ENCODE assay signal across 9 cellular contexts in the genomic region with DNA sequence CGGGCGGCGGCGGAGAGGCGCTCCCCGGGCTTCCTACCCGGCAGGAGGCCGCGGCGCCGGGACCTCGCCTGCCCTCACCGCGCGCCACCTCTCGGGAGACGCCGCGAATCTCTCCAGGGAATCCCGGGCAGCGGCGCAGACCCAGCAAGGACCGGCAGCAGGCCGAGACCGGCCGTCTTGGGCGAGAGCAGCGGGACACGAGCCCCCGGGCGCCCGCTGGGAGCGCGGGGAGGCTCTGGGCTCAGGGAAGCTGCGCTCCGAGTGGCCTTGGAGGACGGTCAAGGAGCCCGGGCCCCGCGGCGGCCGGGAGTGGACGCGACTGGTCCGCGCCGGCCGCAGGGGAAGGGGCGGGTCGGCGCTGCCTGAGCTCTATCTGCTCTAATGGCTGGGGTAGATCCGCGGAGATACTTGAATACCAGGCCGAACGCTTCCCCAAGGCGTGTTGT. TPM values are rescaled to one million over a fixed set of nuclear protein-coding genes. Genes with fewer than 3 reads are reported as not detected.
DNase-seq lines count a peak whose midpoint lies in the region; ATAC-seq, FAIRE-seq and TF ChIP-seq lines count a peak whose summit lies in the region.
"Had no signal": no experiment of that assay in that cellular context is flagged by ENCODE, and none has a peak within 500 bp of the region (broad histone marks: within the 10 kb centered on the region; RNA-seq: fewer than 3 reads in every experiment).

No MANE protein-coding gene starts in this region.

- H3K9me3 ChIP-seq in astrocyte (ENCODE audit: insufficient read depth, low read depth, low read length) = peaks cover 2% of the 10 kb centered on the region
- peaks cover 0 to 4% (median 0%) of the 10 kb centered on the region in 4 donors for H3K9me3 ChIP-seq in tibial nerve
- H3K9me3 ChIP-seq: thyroid gland had no signal

- no peaks in the 10 kb centered on the region for H4K20me1 ChIP-seq in astrocyte (ENCODE audit: insufficient read depth, low read length)

- no peaks in the 10 kb centered on the region for H3K36me3 Mint-ChIP-seq in activated CD4-positive, alpha-beta T cell treated with anti-CD3 and anti-CD28 coated beads for 36 hours (ENCODE audit: low read depth)
- no peaks in the 10 kb centered on the region for H3K36me3 Mint-ChIP-seq in astrocyte (ENCODE audit: low read depth, unreplicated experiment)

- 5 to 15% methylated on average over 30 to 36 of the region's 56 CpGs for WGBS in tibial nerve, 2 donors

- peaks cover 8% of the 10 kb centered on the region for H3K4me1 ChIP-seq in astrocyte (ENCODE audit: insufficient read depth, low read length)
- H3K4me1 ChIP-seq in tibial nerve = peaks cover 0 to 19% (median 11%) of the 10 kb centered on the region in 4 donors

- H3K4me2 ChIP-seq in astrocyte (ENCODE audit: low read length) = peak overlapping the region; percentile 84

- DNase-seq in activated CD4-positive, alpha-beta T cell treated with anti-CD3 and anti-CD28 coated beads for 36 hours = peak; percentile 39
- DNase-seq in activated CD4-positive, alpha-beta T cell treated with anti-CD3 and anti-CD28 coated beads, Interleukin-2, amount 50 U/mL, for 4 hours = no peak
- DNase-seq in astrocyte (ENCODE audit: low read depth) (no peak), left lobe of liver (ENCODE audit: low spot score) (peak; percentile 74), tibial nerve (ENCODE audit: low spot score in 2 of 2) (no peak), COR-L47 (lab: John Stamatoyannopoulos, UW) (no peak), occipital lobe (lab: John Stamatoyannopoulos, UW) (no peak)

- no peak for FAIRE-seq in astrocyte (lab: Jason Lieb, UNC)

- CTCF ChIA-PET in activated CD4-positive, alpha-beta T cell treated with anti-CD3 and anti-CD28 coated beads for 36 hours (lab: Charles Lee) = interaction anchor here (0.6 to 4.0 kb wide), 29 partner anchors 9 to 601 kb away, joined by 3 to 61 read pairs (median 5); partner anchors contain the start of genes CDX2 and PDX1

- H3K36me3 ChIP-seq in astrocyte (ENCODE audit: insufficient read depth, low read length) (no peaks in the 10 kb centered on the region), tibial nerve (no peaks in the 10 kb centered on the region)
- H3K36me3 ChIP-seq: thyroid gland had no signal

- POLR2A ChIA-PET in activated CD4-positive, alpha-beta T cell treated with anti-CD3 and anti-CD28 coated beads for 36 hours (lab: Charles Lee) = interaction anchor here (0.5 to 1.1 kb wide), 3 partner anchors 87 to 563 kb away, joined by 3 to 5 read pairs (median 4); no protein-coding TSS in a partner anchor

- no peak overlapping the region for H3K27ac ChIP-seq in astrocyte (ENCODE audit: low read depth, low read length)
- H3K27ac ChIP-seq in tibial nerve = peak overlapping the region in 2 of 4 donors; percentile 47 to 74
- H3K27ac ChIP-seq: thyroid gland had no signal

- peak overlapping the region; percentile 62 for H3K4me3 Mint-ChIP-seq in activated CD4-positive, alpha-beta T cell treated with anti-CD3 and anti-CD28 coated beads for 36 hours
- H3K4me3 Mint-ChIP-seq in astrocyte (ENCODE audit: unreplicated experiment) = no peak overlapping the region

- H3K27me3 ChIP-seq in astrocyte (ENCODE audit: insufficient read depth, low read length) = peaks cover 61% of the 10 kb centered on the region
- H3K27me3 ChIP-seq in tibial nerve = peaks cover 1 to 90% of the 10 kb centered on the region in 2 donors

- TF ChIP-seq CTCF in astrocyte (IDR thresholded peaks at IDR 0.05; ENCODE audit: insufficient read depth, low read depth, low read length) = no peak
- TF ChIP-seq CTCF in tibial nerve (IDR thresholded peaks at IDR 0.05) = no peak

- peak overlapping the region; percentile 87 for H2AFZ ChIP-seq in astrocyte (ENCODE audit: low read depth, low read length)

- H3K9me3 Mint-ChIP-seq in activated CD4-positive, alpha-beta T cell treated with anti-CD3 and anti-CD28 coated beads for 36 hours (ENCODE audit: low read depth) = peaks cover 4% of the 10 kb centered on the region
- peaks cover 4% of the 10 kb centered on the region for H3K9me3 Mint-ChIP-seq in astrocyte (ENCODE audit: unreplicated experiment)

- H3K27ac Mint-ChIP-seq in activated CD4-positive, alpha-beta T cell treated with anti-CD3 and anti-CD28 coated beads for 36 hours = no peak overlapping the region
- H3K27ac Mint-ChIP-seq in astrocyte (ENCODE audit: unreplicated experiment) = no peak overlapping the region

- H3K79me2 ChIP-seq in astrocyte (ENCODE audit: insufficient read depth, low read length) = no peaks in the 10 kb centered on the region

- intact Hi-C loops in activated CD4-positive, alpha-beta T cell treated with anti-CD3 and anti-CD28 coated beads for 36 hours (cut with DNase I, micrococcal nuclease) = loop anchor here (1.0 to 5.0 kb wide), 5 partner anchors 16 to 124 kb away; no protein-coding TSS in a partner anchor

- peak overlapping the region; percentile 42 for H3K4me3 ChIP-seq in astrocyte (ENCODE audit: insufficient read depth, low read depth, low read length)
- peak overlapping the region; percentile 7 to 57 (median 48) for H3K4me3 ChIP-seq in tibial nerve

- H3K4me1 Mint-ChIP-seq in activated CD4-positive, alpha-beta T cell treated with anti-CD3 and anti-CD28 coated beads for 36 hours = peaks cover 15% of the 10 kb centered on the region
- H3K4me1 Mint-ChIP-seq in astrocyte (ENCODE audit: low read depth, unreplicated experiment) = no peaks in the 10 kb centered on the region

- TF ChIP-seq EP300 in tibial nerve (IDR thresholded peaks at IDR 0.05) = no peak

- no peak overlapping the region for H3K9ac ChIP-seq in astrocyte (ENCODE audit: low read length)

- TF ChIP-seq POLR2A in tibial nerve (IDR thresholded peaks at IDR 0.05) = no peak

- peaks cover 58% of the 10 kb centered on the region for H3K27me3 Mint-ChIP-seq in activated CD4-positive, alpha-beta T cell treated with anti-CD3 and anti-CD28 coated beads for 36 hours
- H3K27me3 Mint-ChIP-seq in astrocyte (ENCODE audit: low read depth, unreplicated experiment) = peaks cover 78% of the 10 kb centered on the region

- ATAC-seq in activated CD4-positive, alpha-beta T cell treated with anti-CD3 and anti-CD28 coated beads for 36 hours = peak; percentile 51
- ATAC-seq in HG03108 (IDR thresholded peaks at IDR 0.05; ENCODE audit: unreplicated experiment) (peak; percentile 21), left lobe of liver (peak; percentile 69)

RNA-seq across cellular contexts. Expression of gene CDX2, which starts 14.7 kb away (rescaled TPM):
- total RNA-seq in activated CD4-positive, alpha-beta T cell treated with anti-CD3 and anti-CD28 coated beads for 36 hours = not detected
- total RNA-seq in astrocyte (not detected in 2 replicates), left lobe of liver (not detected), tibial nerve (not detected), occipital lobe (not detected)
- total RNA-seq: thyroid gland had no signal

RNA-seq across cellular contexts. Expression of gene URAD, which starts 34.1 kb away (rescaled TPM):
- not detected for total RNA-seq in activated CD4-positive, alpha-beta T cell treated with anti-CD3 and anti-CD28 coated beads for 36 hours
- not detected in 2 replicates for total RNA-seq in astrocyte
- not detected for total RNA-seq in left lobe of liver
- not detected for total RNA-seq in tibial nerve
- not detected for total RNA-seq in occipital lobe
- total RNA-seq: thyroid gland had no signal

RNA-seq across cellular contexts. Expression of gene PDX1, which starts 34.6 kb away (rescaled TPM):
- not detected for total RNA-seq in activated CD4-positive, alpha-beta T cell treated with anti-CD3 and anti-CD28 coated beads for 36 hours
- total RNA-seq in astrocyte (not detected in 2 replicates), left lobe of liver (0.70 TPM), tibial nerve (under 1 TPM in 1 of 4 donors, not detected in 3; 0.30 TPM), occipital lobe (not detected)
- total RNA-seq: thyroid gland had no signal

Comparison
In these comparisons a context has a peak if more than half of its experiments do, and no peak if none do; other contexts are left out.
1. DNase-seq: peak in activated CD4-positive, alpha-beta T cell treated with anti-CD3 and anti-CD28 coated beads for 36 hours (single experiment) and left lobe of liver (single experiment); none in activated CD4-positive, alpha-beta T cell treated with anti-CD3 and anti-CD28 coated beads, Interleukin-2, amount 50 U/mL, for 4 hours (0 of 2), astrocyte (single experiment), tibial nerve (0 of 2), COR-L47 (single experiment) and occipital lobe (single experiment).
2. Peak in every context shown above with its lines, with median percentiles within 50 percentile points of each other: ATAC-seq.